In genomic region chr11:114439229-114440120, GRCh38 we compare ENCODE assay signal across 7 cellular contexts. TPM values are rescaled to one million over a fixed set of nuclear protein-coding genes. Genes with fewer than 3 reads are reported as not detected.
DNase-seq lines count a peak whose midpoint lies in the region; ATAC-seq and TF ChIP-seq lines count a peak whose summit lies in the region.

Gene REXO2 (plus strand): TSS chr11:114439467. CDS start chr11:114439529, 62 bp downstream.

- H3K79me2 ChIP-seq in hepatocyte, result peaks cover 41% of the 10 kb centered on the region

- whole genome bisulfite sequencing in hepatocyte (ENCODE audit: low lambda C conversion rate, missing lambda C conversion rate), result under 1% methylated on average over 58 of the region's 64 CpGs

- no peaks in the 10 kb centered on the region for H3K9me3 ChIP-seq in hepatocyte (ENCODE audit: low read depth)

- peak within 1 kb of the TSS; percentile 78 for H3K4me2 ChIP-seq in hepatocyte

- DNase-seq in NCI-H2081 (lab: John Stamatoyannopoulos, UW), result peak; percentile 96 to 98
- peak; percentile 75 for DNase-seq in T1000 (lab: John Stamatoyannopoulos, UW)
- DNase-seq in astrocyte of the hippocampus (ENCODE audit: low read depth, low spot score), result peak; percentile 98
- DNase-seq in hepatocyte (ENCODE audit: low spot score), result peak; percentile 98
- peak; percentile 94 for DNase-seq in retina

- H3K9me2 ChIP-seq in hepatocyte (replicated peaks; ENCODE audit: insufficient read depth), result no peaks in the 10 kb centered on the region

- H3K27me3 ChIP-seq in hepatocyte, result no peaks in the 10 kb centered on the region

- H3K4me1 ChIP-seq in hepatocyte (ENCODE audit: insufficient read depth), result peaks cover 20% of the 10 kb centered on the region

- H2AFZ ChIP-seq in hepatocyte, result peak within 1 kb of the TSS; percentile 59

- peak within 1 kb of the TSS; percentile 53 for H3K4me3 ChIP-seq in hepatocyte

- no peaks in the 10 kb centered on the region for H4K20me1 ChIP-seq in hepatocyte (ENCODE audit: insufficient read depth, poor library complexity, severe bottlenecking)

- H3K36me3 ChIP-seq in hepatocyte (replicated peaks; ENCODE audit: insufficient read depth, low read depth), result no peaks in the 10 kb centered on the region

- peak; percentile 96 for ATAC-seq in GM18508 (IDR thresholded peaks at IDR 0.05; ENCODE audit: insufficient read depth, unreplicated experiment)
- peak; percentile 99 for ATAC-seq in HG03025 (IDR thresholded peaks at IDR 0.05; ENCODE audit: low FRiP score, unreplicated experiment)

- TF ChIP-seq CTCF in hepatocyte (IDR thresholded peaks at IDR 0.05; ENCODE audit: poor library complexity), result no peak

- peak within 1 kb of the TSS; percentile 76 for H3K27ac ChIP-seq in hepatocyte

RNA-seq across cellular contexts. Expression of gene REXO2, which starts in this region (rescaled TPM):
- 84.4 and 124 TPM in 2 replicates for total RNA-seq in hepatocyte
- 160 and 187 TPM in 2 replicates for polyA plus RNA-seq in hepatocyte

Comparison
In these comparisons a context has a peak if more than half of its experiments do, and no peak if none do; other contexts are left out.
1. Peak in every context shown above with its lines: DNase-seq, ATAC-seq, H3K4me3 ChIP-seq and H3K27ac ChIP-seq.